In the genomic region with DNA sequence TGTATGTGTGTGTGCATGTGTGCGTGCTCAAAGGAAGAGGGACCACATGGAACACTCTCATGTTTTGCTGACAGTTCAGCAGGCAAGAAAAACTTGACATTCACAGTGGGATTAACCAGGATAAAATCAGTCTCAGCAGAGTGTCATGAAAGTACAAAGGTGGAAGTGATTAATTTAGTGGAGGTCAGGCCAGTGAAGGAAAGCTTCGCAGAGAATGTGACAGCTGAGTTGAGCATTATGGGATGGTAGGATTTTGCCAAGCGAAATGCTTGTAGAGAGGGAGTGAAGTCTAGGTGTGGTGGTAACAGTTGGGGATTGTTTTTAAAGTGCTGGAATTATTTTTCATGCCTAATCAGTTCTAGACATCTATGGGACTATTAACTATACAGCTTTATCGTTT, we compare ENCODE assay signal across 15 cellular contexts.
"Had no signal": no experiment of that assay in that cellular context is flagged by ENCODE, and none has a peak within 500 bp of the region (broad histone marks: within the 10 kb centered on the region; RNA-seq: fewer than 3 reads in every experiment).

No MANE protein-coding gene starts in this region.

- H3K9me3 ChIP-seq: esophagus muscularis mucosa, gastrocnemius medialis, neutrophil, psoas muscle had no signal

- H3K36me3 ChIP-seq: esophagus muscularis mucosa, gastrocnemius medialis, heart right ventricle, neutrophil had no signal

- H3K4me3 ChIP-seq: esophagus muscularis mucosa, heart right ventricle, psoas muscle, smooth muscle cell had no signal

- H3K4me1 ChIP-seq: esophagus muscularis mucosa, heart right ventricle, psoas muscle had no signal

- H3K4me2 ChIP-seq: smooth muscle cell had no signal

- H3K27ac ChIP-seq: esophagus muscularis mucosa, gastrocnemius medialis, heart right ventricle, neutrophil, psoas muscle had no signal

- H3K27me3 ChIP-seq: gastrocnemius medialis had no signal

- DNase-seq: effector memory CD4-positive, alpha-beta T cell; gastrocnemius medialis; heart right ventricle; immature natural killer cell; left colon; mesendoderm; naive thymus-derived CD4-positive, alpha-beta T cell; psoas muscle; retina; stimulated activated CD4-positive, alpha-beta T cell treated with anti-CD3 and anti-CD28 coated beads, Interleukin-2, amount 100 ng/mL, for 48 hours; stimulated activated naive CD4-positive, alpha-beta T cell treated with Interleukin-2 at 50 U/mL for 16 hours; trophoblast cell had no signal
